22 cellular contexts compared by ENCODE assay signal in genomic region chr6:144749263-144749662, GRCh38.
DNase-seq lines count a peak whose midpoint lies in the region; ATAC-seq, FAIRE-seq and TF ChIP-seq lines count a peak whose summit lies in the region.
"Had no signal": no experiment of that assay in that cellular context is flagged by ENCODE, and none has a peak within 500 bp of the region (broad histone marks: within the 10 kb centered on the region; RNA-seq: fewer than 3 reads in every experiment).

No MANE protein-coding gene starts in this region.

- intact Hi-C loops in pancreas (cut with DNase I) = no loop called here

- no peaks in the 10 kb centered on the region for H3K27me3 ChIP-seq in pancreas
- H3K27me3 ChIP-seq: brain microvascular endothelial cell, dorsolateral prefrontal cortex, left lung, right lobe of liver had no signal

- WGBS in pancreas, 2 donors = 30 to 34% methylated on average over 3 of the region's 3 CpGs

- peak; percentile 94 for DNase-seq in NCI-H1105 (lab: John Stamatoyannopoulos, UW)
- DNase-seq in NCI-H2029 (lab: John Stamatoyannopoulos, UW) = peak; percentile 9
- peak; percentile 36 for DNase-seq in NCI-H345 treated with DMSO at 0.1 percent for 48 hours (lab: John Stamatoyannopoulos, UW; ENCODE audit: unreplicated experiment)
- DNase-seq in pancreas = no peak
- DNase-seq in urothelium cell line (ENCODE audit: low spot score) = no peak
- no peak for DNase-seq in ureter (ENCODE audit: low spot score)
- DNase-seq: activated B cell treated with CpG ODN at 0.5 μM for 24 hours; activated naive CD4-positive, alpha-beta T cell treated with anti-CD3 and anti-CD28 coated beads for 36 hours; brain microvascular endothelial cell; dorsolateral prefrontal cortex; H9; left lung; mesendoderm; NCI-H1694; NCI-H524 treated with DMSO at 0.1 percent for 48 hours; right lobe of liver; stimulated activated CD4-positive, alpha-beta T cell treated with anti-CD3 and anti-CD28 coated beads, Interleukin-12 subunit alpha, Interleukin-12 subunit beta, amount 100 ng/mL, for 4 hours; stimulated activated CD4-positive, alpha-beta T cell treated with anti-CD3 and anti-CD28 coated beads, Interleukin-4, amount 100 ng/mL, for 1 hour; T-helper 1 cell; trophoblast cell had no signal

- TF ChIP-seq CTCF in pancreas (IDR thresholded peaks at IDR 0.05) = no peak

- H3K9me3 ChIP-seq in pancreas = no peaks in the 10 kb centered on the region
- H3K9me3 ChIP-seq: left lung, right lobe of liver had no signal

- no peak overlapping the region for H3K4me3 ChIP-seq in pancreas
- H3K4me3 ChIP-seq: dorsolateral prefrontal cortex, left lung, right lobe of liver had no signal

- H3K36me3 ChIP-seq in pancreas = peaks cover 0 to 7% (median 0%) of the 10 kb centered on the region in 3 donors
- H3K36me3 ChIP-seq: brain microvascular endothelial cell had no signal

- FAIRE-seq in pancreas (lab: Jason Lieb, UNC) (no peak), urothelium cell line (lab: Jason Lieb, UNC) (no peak)
- FAIRE-seq: endothelial cell of umbilical vein had no signal

- peaks cover 16 to 21% (median 16%) of the 10 kb centered on the region in 3 donors for H3K4me1 ChIP-seq in pancreas
- H3K4me1 ChIP-seq: left lung had no signal

- H3K27ac ChIP-seq in pancreas = no peak overlapping the region
- H3K27ac ChIP-seq: brain microvascular endothelial cell, dorsolateral prefrontal cortex, left lung, right lobe of liver had no signal

- ATAC-seq in pancreas = peak in 3 of 4 donors; percentile 37 to 67 (median 49)
- no peak for ATAC-seq in GM21381 (IDR thresholded peaks at IDR 0.05; ENCODE audit: unreplicated experiment)
- ATAC-seq: left lung, right lobe of liver had no signal

Comparison
In these comparisons a context has a peak if more than half of its experiments do, and no peak if none do; other contexts are left out.
1. DNase-seq: peak in NCI-H1105 (single experiment), NCI-H2029 (single experiment) and NCI-H345 treated with DMSO at 0.1 percent for 48 hours (single experiment); none in pancreas (0 of 6), urothelium cell line (single experiment) and ureter (single experiment).